Comparison of ENCODE assay signal across 7 cellular contexts in genomic region chr6:50030777-50031562, GRCh38. TPM values are rescaled to one million over a fixed set of nuclear protein-coding genes. Genes with fewer than 3 reads are reported as not detected.
A peak's percentile ranks its signal among the peaks of the same experiment; 100 is the strongest.
DNase-seq lines count a peak whose midpoint lies in the region; ATAC-seq and TF ChIP-seq lines count a peak whose summit lies in the region.

No MANE protein-coding gene starts in this region.

- H3K9ac ChIP-seq in neural progenitor cell, result no peak overlapping the region

- H3K9me3 ChIP-seq in neural progenitor cell (ENCODE audit: low read depth), result no peaks in the 10 kb centered on the region

- no peaks in the 10 kb centered on the region for H3K79me2 ChIP-seq in neural progenitor cell (ENCODE audit: low read depth)

- H3K4me1 Mint-ChIP-seq in neural progenitor cell, result no peaks in the 10 kb centered on the region

- no peaks in the 10 kb centered on the region for H3K36me3 Mint-ChIP-seq in neural progenitor cell

- H3K4me2 ChIP-seq in neural progenitor cell, result no peak overlapping the region

- in situ Hi-C loops in GM13976 (cut with MboI; ENCODE audit: low sequenced_read_pairs, unreplicated experiment), result no loop called here

- peak overlapping the region; percentile 98 for H2AFZ ChIP-seq in neural progenitor cell (replicated peaks)

- no peaks in the 10 kb centered on the region for H3K4me1 ChIP-seq in neural progenitor cell

- H3K4me3 Mint-ChIP-seq in neural progenitor cell, result no peak overlapping the region

- H3K36me3 ChIP-seq in neural progenitor cell, result no peaks in the 10 kb centered on the region

- TF ChIP-seq CTCF in GM13976 (IDR thresholded peaks at IDR 0.05; ENCODE audit: borderline replicate concordance, control extremely low read depth, extremely low read depth, insufficient read depth, missing control alignments) (no peak), neural progenitor cell (IDR thresholded peaks at IDR 0.05) (peak; percentile 72)

- H3K27ac Mint-ChIP-seq in neural progenitor cell, result peak overlapping the region; percentile 11

- no peak overlapping the region for H3K27ac ChIP-seq in neural progenitor cell

- H3K27me3 ChIP-seq in neural progenitor cell, result no peaks in the 10 kb centered on the region

- no peak for ATAC-seq in HG03469 (IDR thresholded peaks at IDR 0.05; ENCODE audit: unreplicated experiment)

- no peaks in the 10 kb centered on the region for H4K20me1 ChIP-seq in neural progenitor cell (ENCODE audit: low read depth)

- no peak overlapping the region for H3K4me3 ChIP-seq in Jurkat, Clone E6-1 (ENCODE audit: low read length)
- no peak overlapping the region for H3K4me3 ChIP-seq in neural progenitor cell

- H3K9me3 Mint-ChIP-seq in neural progenitor cell, result peaks cover 4% of the 10 kb centered on the region

- H3K27me3 Mint-ChIP-seq in neural progenitor cell (ENCODE audit: insufficient read depth, low read depth), result no peaks in the 10 kb centered on the region

- peak; percentile 10 for DNase-seq in GM13976 (ENCODE audit: low spot score)
- DNase-seq in Jurkat, Clone E6-1 (ENCODE audit: low read depth, low spot score), result peak; percentile 17
- peak; percentile 22 for DNase-seq in SW480 (ENCODE audit: low spot score)
- peak; percentile 82 for DNase-seq in neural progenitor cell (ENCODE audit: low spot score)
- DNase-seq in stimulated activated CD4-positive, alpha-beta T cell treated with anti-CD3 and anti-CD28 coated beads, Interleukin-4, amount 100 ng/mL, for 24 hours, result no peak
- DNase-seq in SKM-1 (lab: John Stamatoyannopoulos, UW; ENCODE audit: unreplicated experiment), result no peak

- H3F3A ChIP-seq in neural progenitor cell (ENCODE audit: low read depth), result no peaks in the 10 kb centered on the region

RNA-seq across cellular contexts. Expression of gene DEFB110, which starts 9.2 kb away (rescaled TPM):
- not detected for polyA plus RNA-seq in Jurkat, Clone E6-1 (2012; ENCODE audit: insufficient read depth, insufficient read length)
- not detected in 2 replicates for total RNA-seq in neural progenitor cell (ENCODE audit: low replicate concordance)

RNA-seq across cellular contexts. Expression of gene DEFB112, which starts 18.8 kb away (rescaled TPM):
- not detected for polyA plus RNA-seq in Jurkat, Clone E6-1 (2012; ENCODE audit: insufficient read depth, insufficient read length)
- not detected in 2 replicates for total RNA-seq in neural progenitor cell (ENCODE audit: low replicate concordance)

Comparison
In these comparisons a context has a peak if more than half of its experiments do, and no peak if none do; other contexts are left out.
1. DNase-seq: peak in GM13976 (single experiment), Jurkat, Clone E6-1 (single experiment), SW480 (single experiment) and neural progenitor cell (single experiment); none in stimulated activated CD4-positive, alpha-beta T cell treated with anti-CD3 and anti-CD28 coated beads, Interleukin-4, amount 100 ng/mL, for 24 hours (single experiment) and SKM-1 (single experiment).